In genomic region chr13:110136660-110137585, GRCh38 we compare ENCODE assay signal across 9 cellular contexts.
DNase-seq lines count a peak whose midpoint lies in the region; ATAC-seq and TF ChIP-seq lines count a peak whose summit lies in the region.
"Had no signal": no experiment of that assay in that cellular context is flagged by ENCODE, and none has a peak within 500 bp of the region (broad histone marks: within the 10 kb centered on the region; RNA-seq: fewer than 3 reads in every experiment).

No MANE protein-coding gene starts in this region.

- peak overlapping the region in 3 of 5 donors; percentile 72 to 86 (median 74) for H3K27ac ChIP-seq in stomach
- H3K27ac ChIP-seq: colonic mucosa had no signal

- TF ChIP-seq EP300 in stomach (IDR thresholded peaks at IDR 0.05), result no peak

- peak overlapping the region; percentile 73 for H3K4me3 Mint-ChIP-seq in activated naive CD4-positive, alpha-beta T cell treated with anti-CD3 and anti-CD28 coated beads for 36 hours
- peak overlapping the region; percentile 83 for H3K4me3 Mint-ChIP-seq in activated naive CD8-positive, alpha-beta T cell

- no peaks in the 10 kb centered on the region for H3K9me3 ChIP-seq in stomach
- H3K9me3 ChIP-seq: colonic mucosa had no signal

- no peak overlapping the region for H3K27ac Mint-ChIP-seq in activated naive CD4-positive, alpha-beta T cell treated with anti-CD3 and anti-CD28 coated beads for 36 hours
- H3K27ac Mint-ChIP-seq in activated naive CD8-positive, alpha-beta T cell, result peak overlapping the region; percentile 81

- H3K27me3 Mint-ChIP-seq in activated naive CD4-positive, alpha-beta T cell treated with anti-CD3 and anti-CD28 coated beads for 36 hours (ENCODE audit: low read depth), result peaks cover 38% of the 10 kb centered on the region
- H3K27me3 Mint-ChIP-seq in activated naive CD8-positive, alpha-beta T cell, result peaks cover 21% of the 10 kb centered on the region

- CTCF ChIA-PET in activated naive CD4-positive, alpha-beta T cell treated with anti-CD3 and anti-CD28 coated beads for 36 hours (lab: Charles Lee), result no interaction called here

- TF ChIP-seq POLR2A in stomach (IDR thresholded peaks at IDR 0.05), result no peak

- H3K9me3 Mint-ChIP-seq in activated naive CD4-positive, alpha-beta T cell treated with anti-CD3 and anti-CD28 coated beads for 36 hours, result no peaks in the 10 kb centered on the region
- H3K9me3 Mint-ChIP-seq in activated naive CD8-positive, alpha-beta T cell (ENCODE audit: low read depth), result no peaks in the 10 kb centered on the region

- H3K36me3 ChIP-seq in stomach, result no peaks in the 10 kb centered on the region
- H3K36me3 ChIP-seq: colonic mucosa had no signal

- peak overlapping the region in 2 of 4 donors; percentile 56 to 66 for H3K4me3 ChIP-seq in stomach

- peaks cover 0 to 9% (median 0%) of the 10 kb centered on the region in 3 donors for H3K27me3 ChIP-seq in stomach
- H3K27me3 ChIP-seq: colonic mucosa had no signal

- intact Hi-C loops in activated naive CD4-positive, alpha-beta T cell treated with anti-CD3 and anti-CD28 coated beads for 36 hours (cut with micrococcal nuclease), result no loop called here
- intact Hi-C loops in stomach (cut with DNase I; ENCODE audit: low total_unique reads), result no loop called here

- WGBS in stomach, 5 donors, result 38 to 50% (median 48%) methylated on average over 15 to 16 of the region's 16 CpGs

- no peak for TF ChIP-seq CTCF in stomach (IDR thresholded peaks at IDR 0.05)

- H3K36me3 Mint-ChIP-seq in activated naive CD4-positive, alpha-beta T cell treated with anti-CD3 and anti-CD28 coated beads for 36 hours (ENCODE audit: low read depth), result no peaks in the 10 kb centered on the region
- H3K36me3 Mint-ChIP-seq in activated naive CD8-positive, alpha-beta T cell, result no peaks in the 10 kb centered on the region

- H3K4me1 ChIP-seq in stomach, result peaks cover 4 to 23% (median 17%) of the 10 kb centered on the region in 4 donors
- H3K4me1 ChIP-seq: colonic mucosa had no signal

- no peak for ATAC-seq in HG03457 (IDR thresholded peaks at IDR 0.05; ENCODE audit: unreplicated experiment)
- ATAC-seq in HG02938 (IDR thresholded peaks at IDR 0.05; ENCODE audit: unreplicated experiment), result no peak

- DNase-seq in activated naive CD4-positive, alpha-beta T cell treated with anti-CD3 and anti-CD28 coated beads for 36 hours, result no peak
- DNase-seq in activated naive CD4-positive, alpha-beta T cell (lab: John Stamatoyannopoulos, UW), result no peak
- DNase-seq in iPS-NIHi7 (ENCODE audit: extremely low spot score) (peak; percentile 54), stomach (no peak), glomerular visceral epithelial cell (ENCODE audit: extremely low spot score) (no peak)

- peaks cover 9% of the 10 kb centered on the region for H3K4me1 Mint-ChIP-seq in activated naive CD4-positive, alpha-beta T cell treated with anti-CD3 and anti-CD28 coated beads for 36 hours (ENCODE audit: low read depth)
- peaks cover 12% of the 10 kb centered on the region for H3K4me1 Mint-ChIP-seq in activated naive CD8-positive, alpha-beta T cell (ENCODE audit: low read depth)
